In genomic region chr19:16380943-16381755, GRCh38 we compare ENCODE assay signal across 1 cellular context.
TF ChIP-seq lines count a peak whose summit lies in the region.

No MANE protein-coding gene starts in this region.

TF ChIP-seq in H1, 55 proteins besides CTCF, POLR2A, EP300 and RAD21:
- no peak for TF ChIP-seq TAF7 (optimal IDR thresholded peaks at IDR 0.05; ENCODE audit: borderline replicate concordance, low read depth, low read length)
- TF ChIP-seq SP2 (IDR thresholded peaks at IDR 0.05; ENCODE audit: low read length), result no peak
- no peak for TF ChIP-seq SIN3A (conservative IDR thresholded peaks at IDR 0.05 in 1 of 2, IDR thresholded peaks at IDR 0.05 in 1 of 2; ENCODE audit: low read depth in 1 of 2, low read length in 2 of 2)
- TF ChIP-seq GABPA (IDR thresholded peaks at IDR 0.05; ENCODE audit: borderline replicate concordance, insufficient read depth, low read length), result no peak
- TF ChIP-seq CBX5 (IDR thresholded peaks at IDR 0.05; ENCODE audit: low read depth, low read length), result no peak
- no peak for TF ChIP-seq RBBP5 (IDR thresholded peaks at IDR 0.05; ENCODE audit: borderline replicate concordance, low read depth, low read length)
